Comparison of ENCODE assay signal across 1 cellular context in the genomic region with DNA sequence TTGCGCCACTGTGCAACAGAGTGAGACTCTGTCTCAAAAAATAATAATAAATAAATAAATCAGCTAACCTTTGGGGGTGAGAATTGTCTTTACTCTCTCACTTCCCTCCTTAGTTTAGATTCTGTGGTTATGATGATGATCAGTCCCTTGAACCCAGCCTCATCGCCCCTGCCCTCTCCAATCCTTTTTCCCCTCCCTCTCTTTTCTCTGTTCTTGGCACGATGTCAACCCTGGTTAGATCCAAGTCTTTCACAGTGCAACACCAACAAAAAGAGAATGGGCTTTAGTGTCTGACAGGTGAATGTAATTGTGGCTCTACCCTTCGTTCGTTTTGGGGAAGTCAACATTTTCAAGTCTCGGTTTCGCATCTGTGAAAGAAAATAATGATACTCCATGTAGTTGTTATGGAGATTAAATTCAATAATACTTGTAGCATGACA.
TF ChIP-seq lines count a peak whose summit lies in the region.

No MANE protein-coding gene starts in this region.

TF ChIP-seq in IMR-90, 13 proteins besides CTCF, POLR2A, EP300 and RAD21 (continued from another document):
- TF ChIP-seq ELK1 (IDR thresholded peaks at IDR 0.05; ENCODE audit: borderline replicate concordance, low read depth, low read length) (no peak), SMC3 (IDR thresholded peaks at IDR 0.05; ENCODE audit: low read depth, low read length) (no peak), MAZ (IDR thresholded peaks at IDR 0.05; ENCODE audit: borderline replicate concordance, low read depth, low read length) (no peak), NFE2L2 (IDR thresholded peaks at IDR 0.05; ENCODE audit: low read depth, low read length) (no peak), FOS (IDR thresholded peaks at IDR 0.05; ENCODE audit: low read depth, low read length) (no peak), CEBPB (IDR thresholded peaks at IDR 0.05; ENCODE audit: low read depth, low read length) (no peak), MAFK (IDR thresholded peaks at IDR 0.05; ENCODE audit: low read depth, low read length) (no peak)
- TF ChIP-seq, protein P1, sequence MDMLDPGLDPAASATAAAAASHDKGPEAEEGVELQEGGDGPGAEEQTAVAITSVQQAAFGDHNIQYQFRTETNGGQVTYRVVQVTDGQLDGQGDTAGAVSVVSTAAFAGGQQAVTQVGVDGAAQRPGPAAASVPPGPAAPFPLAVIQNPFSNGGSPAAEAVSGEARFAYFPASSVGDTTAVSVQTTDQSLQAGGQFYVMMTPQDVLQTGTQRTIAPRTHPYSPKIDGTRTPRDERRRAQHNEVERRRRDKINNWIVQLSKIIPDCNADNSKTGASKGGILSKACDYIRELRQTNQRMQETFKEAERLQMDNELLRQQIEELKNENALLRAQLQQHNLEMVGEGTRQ (IDR thresholded peaks at IDR 0.05; ENCODE audit: low read depth, low read length): no peak
